Comparison of ENCODE assay signal across 1 cellular context in genomic region chr17:47866941-47867340, GRCh38.
TF ChIP-seq lines count a peak whose summit lies in the region.

No MANE protein-coding gene starts in this region.

TF ChIP-seq in K562, 482 proteins besides CTCF, POLR2A, EP300 and RAD21 (continued from another document and continues in another):
- TF ChIP-seq GABPA (tag; conservative IDR thresholded peaks at IDR 0.05; ENCODE audit: low read depth) = peak; percentile 43; the same call in 1 of the 2 replicates
- peak; percentile 97 for TF ChIP-seq HDAC3 (IDR thresholded peaks at IDR 0.05; ENCODE audit: borderline replicate concordance, partially characterized antibody)
- peak; percentile 100 for TF ChIP-seq POLR2AphosphoS5 (IDR thresholded peaks at IDR 0.05; ENCODE audit: control insufficient read depth, insufficient read depth, low read depth, low read length)
- 0 out of 2 replicates have a peak, but pooled peaks have one; percentile 42 for TF ChIP-seq ERF (CRISPR knock-in tag; IDR thresholded peaks at IDR 0.05)
- TF ChIP-seq ZBTB17 (CRISPR knock-in tag; IDR thresholded peaks at IDR 0.05) = peak; percentile 92
- TF ChIP-seq HIVEP1 (CRISPR knock-in tag; IDR thresholded peaks at IDR 0.05) = no peak
- 0 out of 2 replicates have a peak, but pooled peaks have one; percentile 65 for TF ChIP-seq FOXP1 (CRISPR knock-in tag; IDR thresholded peaks at IDR 0.05)
- 0 out of 2 replicates have a peak, but pooled peaks have one; percentile 44 for TF ChIP-seq AFF4 (CRISPR knock-in tag; IDR thresholded peaks at IDR 0.05)
- peak; percentile 77 for TF ChIP-seq TRIM28 (IDR thresholded peaks at IDR 0.05)
- no peak; the same call in 1 of the 2 replicates for TF ChIP-seq KLF13 (tag; IDR thresholded peaks at IDR 0.05; ENCODE audit: borderline replicate concordance, low read depth)
- no peak for TF ChIP-seq ELF2 (CRISPR knock-in tag; IDR thresholded peaks at IDR 0.05)
- TF ChIP-seq CAMTA2 (CRISPR knock-in tag; conservative IDR thresholded peaks at IDR 0.05) = no peak
- no peak for TF ChIP-seq GABPB2 (CRISPR knock-in tag; conservative IDR thresholded peaks at IDR 0.05)
- no peak for TF ChIP-seq E2F4 (CRISPR knock-in tag; IDR thresholded peaks at IDR 0.05; ENCODE audit: low read depth)
- no peak for TF ChIP-seq ZKSCAN3 (CRISPR knock-in tag; IDR thresholded peaks at IDR 0.05)
- no peak for TF ChIP-seq ZNF23 (CRISPR knock-in tag; IDR thresholded peaks at IDR 0.05)
- no peak for TF ChIP-seq ILF3 (IDR thresholded peaks at IDR 0.05; ENCODE audit: borderline replicate concordance)
- TF ChIP-seq HES1 (IDR thresholded peaks at IDR 0.05; ENCODE audit: low read depth) = peak; percentile 86
- peak; percentile 98 for TF ChIP-seq KLF16 (IDR thresholded peaks at IDR 0.05)
- peak; percentile 93 to 96 for TF ChIP-seq MAZ (CRISPR knock-in tag; conservative IDR thresholded peaks at IDR 0.05 in 1 of 2, IDR thresholded peaks at IDR 0.05 in 1 of 2)
- TF ChIP-seq SPI1 (IDR thresholded peaks at IDR 0.05; ENCODE audit: borderline replicate concordance, low read depth, low read length) = no peak
- TF ChIP-seq HMGN3 (IDR thresholded peaks at IDR 0.05; ENCODE audit: borderline replicate concordance, extremely low read depth, insufficient read length, low read depth, low read length) = peak; percentile 100
- TF ChIP-seq TGIF2 (CRISPR knock-in tag; IDR thresholded peaks at IDR 0.05) = no peak
- peak; percentile 80 for TF ChIP-seq ZNF134 (CRISPR knock-in tag; conservative IDR thresholded peaks at IDR 0.05)
- TF ChIP-seq VEZF1 (CRISPR knock-in tag; IDR thresholded peaks at IDR 0.05) = peak; percentile 94
- TF ChIP-seq LEF1 (IDR thresholded peaks at IDR 0.05) = peak; percentile 98
- no peak for TF ChIP-seq ZNF212 (CRISPR knock-in tag; IDR thresholded peaks at IDR 0.05)
- TF ChIP-seq TRIM25 (IDR thresholded peaks at IDR 0.05; ENCODE audit: borderline replicate concordance) = no peak
- no peak for TF ChIP-seq SIX5 (IDR thresholded peaks at IDR 0.05; ENCODE audit: borderline replicate concordance in 1 of 2, insufficient read depth in 1 of 2, low read depth in 1 of 2, low read length in 2 of 2)
- TF ChIP-seq CREB3L1 (IDR thresholded peaks at IDR 0.05; ENCODE audit: borderline replicate concordance, low read depth) = 0 out of 2 replicates have a peak, but pooled peaks have one; percentile 50
- no peak for TF ChIP-seq ZC3H4 (CRISPR knock-in tag; IDR thresholded peaks at IDR 0.05; ENCODE audit: borderline replicate concordance)
- TF ChIP-seq CREM (IDR thresholded peaks at IDR 0.05; ENCODE audit: low read depth) = peak; percentile 100
- TF ChIP-seq CREB3 (tag; conservative IDR thresholded peaks at IDR 0.05; ENCODE audit: low read depth) = 0 out of 2 replicates have a peak, but pooled peaks have one; percentile 43
- 0 out of 2 replicates have a peak, but pooled peaks have one; percentile 34 for TF ChIP-seq GTF2E2 (tag; IDR thresholded peaks at IDR 0.05)
- TF ChIP-seq ZNF318 (IDR thresholded peaks at IDR 0.05; ENCODE audit: borderline replicate concordance in 1 of 2, low read depth in 1 of 2) = peak in 1 of 2 experiments; percentile 78; a peak in 2 of 4 replicates
- TF ChIP-seq COPS2 (conservative IDR thresholded peaks at IDR 0.05) = no peak
- no peak for TF ChIP-seq ZNF347 (CRISPR knock-in tag; IDR thresholded peaks at IDR 0.05; ENCODE audit: low read depth)
- peak; percentile 99 for TF ChIP-seq MTA3 (IDR thresholded peaks at IDR 0.05; ENCODE audit: borderline replicate concordance)
- no peak for TF ChIP-seq YY1 (IDR thresholded peaks at IDR 0.05; ENCODE audit: borderline replicate concordance in 1 of 3, control insufficient read depth in 1 of 3, extremely low read depth in 1 of 3, insufficient read depth in 3 of 3, insufficient read length in 1 of 3, insufficient replicate concordance in 2 of 3, low read depth in 1 of 3, low read length in 2 of 3)
- peak; percentile 93 for TF ChIP-seq BCOR (IDR thresholded peaks at IDR 0.05)
- peak; percentile 95 to 97 for TF ChIP-seq ARNT (IDR thresholded peaks at IDR 0.05)
- peak; percentile 95 for TF ChIP-seq ZEB2 (IDR thresholded peaks at IDR 0.05)
- peak; percentile 19 for TF ChIP-seq FOS (IDR thresholded peaks at IDR 0.05; ENCODE audit: extremely low read depth, insufficient read length)
